Comparison of ENCODE assay signal across 11 cellular contexts in genomic region chr3:33658039-33658438, GRCh38.
DNase-seq lines count a peak whose midpoint lies in the region; ATAC-seq and TF ChIP-seq lines count a peak whose summit lies in the region.
"Had no signal": no experiment of that assay in that cellular context is flagged by ENCODE, and none has a peak within 500 bp of the region (broad histone marks: within the 10 kb centered on the region; RNA-seq: fewer than 3 reads in every experiment).

No MANE protein-coding gene starts in this region.

- H3K4me3 ChIP-seq in OCI-LY7 (ENCODE audit: low read depth, low read length, poor library complexity, severe bottlenecking), result peak overlapping the region; percentile 61
- peak overlapping the region; percentile 53 to 84 for H3K4me3 ChIP-seq in muscle layer of colon (ENCODE audit: low read depth in 1 of 2, low read length in 2 of 2)

- DNase-seq in OCI-LY7 (ENCODE audit: low spot score), result no peak
- DNase-seq: aorta, pancreas, PC-3, T-helper 9 cell had no signal

- peaks cover 10% of the 10 kb centered on the region for H3K36me3 ChIP-seq in OCI-LY7 (ENCODE audit: insufficient read depth, low read length)
- no peaks in the 10 kb centered on the region for H3K36me3 ChIP-seq in muscle layer of colon (ENCODE audit: insufficient read depth, low read length)
- H3K36me3 ChIP-seq: pancreas had no signal

- H3K4me1 ChIP-seq in OCI-LY7 (ENCODE audit: insufficient read depth, low read length, poor library complexity, severe bottlenecking) (peaks cover 40% of the 10 kb centered on the region), muscle layer of colon (ENCODE audit: insufficient read depth, low read length) (peaks cover 38% of the 10 kb centered on the region)

- H4K20me1 ChIP-seq in OCI-LY7 (ENCODE audit: insufficient read depth, low read length), result no peaks in the 10 kb centered on the region

- POLR2A ChIA-PET in OCI-LY7 (lab: Charles Lee), result interaction anchor here (0.5 to 3.1 kb wide), 12 partner anchors 9 to 761 kb away, joined by 3 to 28 read pairs (median 6); partner anchors contain the start of gene PDCD6IP

- H3K27ac ChIP-seq in OCI-LY7 (ENCODE audit: low read depth, low read length, poor library complexity, severe bottlenecking) (no peak overlapping the region), cingulate gyrus (ENCODE audit: low read depth, low read length) (peak overlapping the region; percentile 96), muscle layer of colon (ENCODE audit: low read depth, low read length) (peak overlapping the region; percentile 85), temporal lobe (ENCODE audit: low read depth, low read length) (peak overlapping the region; percentile 99)

- no peak for TF ChIP-seq CTCF in OCI-LY7 (conservative IDR thresholded peaks at IDR 0.05; ENCODE audit: low read length)

- H3K79me2 ChIP-seq in OCI-LY7 (ENCODE audit: insufficient read depth, low read depth, low read length), result peaks cover 56% of the 10 kb centered on the region; the same call in 1 of the 2 replicates

- intact Hi-C loops in OCI-LY7 (cut with micrococcal nuclease; ENCODE audit: unreplicated experiment), result loop anchor here (2.0 kb wide), 2 partner anchors 141 to 217 kb away; partner anchors contain the start of genes PDCD6IP and UBP1

- H3K9me3 ChIP-seq in OCI-LY7 (ENCODE audit: low read length), result no peaks in the 10 kb centered on the region
- H3K9me3 ChIP-seq in muscle layer of colon (ENCODE audit: low read length), result no peaks in the 10 kb centered on the region
- H3K9me3 ChIP-seq: pancreas had no signal

- H3K9me2 ChIP-seq in OCI-LY7 (ENCODE audit: insufficient read depth, low read length), result no peaks in the 10 kb centered on the region

- ATAC-seq in HG03139 (IDR thresholded peaks at IDR 0.05; ENCODE audit: unreplicated experiment) (no peak), HG03135 (IDR thresholded peaks at IDR 0.05; ENCODE audit: unreplicated experiment) (no peak), GM21447 (IDR thresholded peaks at IDR 0.05; ENCODE audit: unreplicated experiment) (no peak)
- ATAC-seq: PC-3 had no signal

- H3K27me3 ChIP-seq in muscle layer of colon (ENCODE audit: control insufficient read depth in 1 of 2, insufficient read depth in 2 of 2, low read length in 2 of 2), result no peaks in the 10 kb centered on the region
- H3K27me3 ChIP-seq: pancreas had no signal

- H2AFZ ChIP-seq in OCI-LY7 (ENCODE audit: low read length), result no peak overlapping the region

- H3K4me2 ChIP-seq in OCI-LY7 (ENCODE audit: low read length), result peak overlapping the region; percentile 84

- CTCF ChIA-PET in OCI-LY7 (lab: Charles Lee; ENCODE audit: unreplicated experiment), result interaction anchor here (2.1 kb wide), 1 partner anchor 141 kb away, joined by 6 read pairs; the partner anchor contains the start of gene PDCD6IP

- peak overlapping the region; percentile 57 for H3K9ac ChIP-seq in muscle layer of colon (ENCODE audit: low read length)

- no TSS peak for BruUV-seq in OCI-LY7 (replicated peaks; lab: Mats Ljungman, UMichigan)
